18 cellular contexts compared by ENCODE assay signal in the genomic region with DNA sequence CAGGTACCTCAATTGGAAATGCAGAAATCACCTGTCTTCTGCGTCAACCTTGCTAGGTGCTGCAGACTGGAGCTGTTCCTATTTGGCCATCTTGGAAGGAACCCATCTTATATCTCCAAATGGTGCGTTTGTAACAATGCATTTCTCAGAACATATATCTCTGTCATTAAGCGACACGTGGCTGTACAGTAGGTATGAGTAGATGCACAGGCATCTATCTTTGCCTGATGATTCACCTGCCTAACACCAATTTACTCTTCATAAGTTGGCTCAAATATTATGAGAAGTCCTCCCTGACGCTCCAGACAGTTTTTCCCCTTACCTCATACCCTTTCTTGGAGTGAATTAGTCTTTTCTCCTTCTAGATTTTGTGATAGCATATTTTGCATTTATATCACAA. TPM values are rescaled to one million over a fixed set of nuclear protein-coding genes. Genes with fewer than 3 reads are reported as not detected.
DNase-seq lines count a peak whose midpoint lies in the region; ATAC-seq, FAIRE-seq and TF ChIP-seq lines count a peak whose summit lies in the region.
"Had no signal": no experiment of that assay in that cellular context is flagged by ENCODE, and none has a peak within 500 bp of the region (broad histone marks: within the 10 kb centered on the region; RNA-seq: fewer than 3 reads in every experiment).

No MANE protein-coding gene starts in this region.

- H3K4me3 Mint-ChIP-seq in astrocyte (ENCODE audit: unreplicated experiment) = no peak overlapping the region
- H3K4me3 Mint-ChIP-seq: IgD-negative memory B cell had no signal

- no peak for TF ChIP-seq CTCF in astrocyte (IDR thresholded peaks at IDR 0.05; ENCODE audit: insufficient read depth, low read depth, low read length)
- TF ChIP-seq CTCF in foreskin keratinocyte (conservative IDR thresholded peaks at IDR 0.05) = no peak

- DNase-seq in ELR (ENCODE audit: low read depth) (peak; percentile 41), M059J (ENCODE audit: low read depth) (peak; percentile 7), astrocyte (ENCODE audit: low read depth) (peak; percentile 13), foreskin keratinocyte (peak; percentile 64 to 80), AML-193 (lab: John Stamatoyannopoulos, UW) (no peak)
- DNase-seq in activated effector memory CD4-positive, alpha-beta T cell treated with Interleukin-2 at 50 U/mL for 16 hours = no peak
- DNase-seq: DMS79, Kasumi-1, NCI-H1105, NCI-H1694, NCI-H2081 treated with DMSO at 0.1 percent for 48 hours, SJCRH30 had no signal

- H3K9me3 Mint-ChIP-seq in astrocyte (ENCODE audit: unreplicated experiment) = peaks cover 17% of the 10 kb centered on the region

- ATAC-seq in foreskin keratinocyte (peak; percentile 91), HG03039 (IDR thresholded peaks at IDR 0.05; ENCODE audit: unreplicated experiment) (no peak), GM19395 (IDR thresholded peaks at IDR 0.05; ENCODE audit: unreplicated experiment) (no peak)

- no peak overlapping the region for H2AFZ ChIP-seq in astrocyte (ENCODE audit: low read depth, low read length)

- H3K27ac ChIP-seq in astrocyte (ENCODE audit: low read depth, low read length) (no peak overlapping the region), foreskin keratinocyte (no peak overlapping the region)
- H3K27ac ChIP-seq: C4-2B, SJCRH30 had no signal

- H3K27me3 Mint-ChIP-seq in astrocyte (ENCODE audit: low read depth, unreplicated experiment) = no peaks in the 10 kb centered on the region

- H3K27ac Mint-ChIP-seq in astrocyte (ENCODE audit: unreplicated experiment) = no peak overlapping the region
- H3K27ac Mint-ChIP-seq: IgD-negative memory B cell had no signal

- H3K9me3 ChIP-seq in astrocyte (ENCODE audit: insufficient read depth, low read depth, low read length) = no peaks in the 10 kb centered on the region
- H3K9me3 ChIP-seq: SJCRH30 had no signal

- no peak overlapping the region for H3K9ac ChIP-seq in astrocyte (ENCODE audit: low read length)

- no peak for FAIRE-seq in astrocyte (lab: Jason Lieb, UNC)
- FAIRE-seq: D721Med had no signal

- no peaks in the 10 kb centered on the region for H3K36me3 ChIP-seq in astrocyte (ENCODE audit: insufficient read depth, low read length)
- H3K36me3 ChIP-seq: SJCRH30 had no signal

- H3K79me2 ChIP-seq in astrocyte (ENCODE audit: insufficient read depth, low read length) = no peaks in the 10 kb centered on the region

- no peaks in the 10 kb centered on the region for H3K4me1 ChIP-seq in astrocyte (ENCODE audit: insufficient read depth, low read length)
- peaks cover 9% of the 10 kb centered on the region for H3K4me1 ChIP-seq in foreskin keratinocyte
- H3K4me1 ChIP-seq: SJCRH30 had no signal

- H3K36me3 Mint-ChIP-seq in astrocyte (ENCODE audit: low read depth, unreplicated experiment) = no peaks in the 10 kb centered on the region

- H4K20me1 ChIP-seq in astrocyte (ENCODE audit: insufficient read depth, low read length) = no peaks in the 10 kb centered on the region

- no peaks in the 10 kb centered on the region for H3K4me1 Mint-ChIP-seq in astrocyte (ENCODE audit: low read depth, unreplicated experiment)

- H3K4me2 ChIP-seq in astrocyte (ENCODE audit: low read length) = no peak overlapping the region

- no peak overlapping the region for H3K4me3 ChIP-seq in astrocyte (ENCODE audit: insufficient read depth, low read depth, low read length)
- H3K4me3 ChIP-seq: SJCRH30 had no signal

- H3K27me3 ChIP-seq in astrocyte (ENCODE audit: insufficient read depth, low read length) (no peaks in the 10 kb centered on the region), foreskin keratinocyte (no peaks in the 10 kb centered on the region)
- H3K27me3 ChIP-seq: SJCRH30 had no signal

RNA-seq across cellular contexts. Expression of a gene that starts 44.2 kb away (rescaled TPM):
- 4.4 TPM in 2 replicates for total RNA-seq in M059J (2014; rRNA removed; shearing (Covaris generic))
- total RNA-seq in astrocyte (0.70 and 1.1 TPM in 2 replicates), foreskin keratinocyte (0.17 and 0.21 TPM in 2 replicates)
- polyA plus RNA-seq in foreskin keratinocyte = 0.06 and 0.10 TPM in 2 replicates
- total RNA-seq: NCI-H460 had no signal
- polyA plus RNA-seq: IgD-negative memory B cell had no signal

RNA-seq across cellular contexts. Expression of a gene that starts 44.6 kb away (rescaled TPM):
- total RNA-seq in M059J (2014; rRNA removed; shearing (Covaris generic)) = 7.1 and 12.1 TPM in 2 replicates
- total RNA-seq in astrocyte = 1.7 and 1.9 TPM in 2 replicates
- 2.7 and 3.2 TPM in 2 replicates for total RNA-seq in foreskin keratinocyte
- 0.63 and 0.94 TPM in 2 replicates for polyA plus RNA-seq in foreskin keratinocyte

Comparison
In these comparisons a context has a peak if more than half of its experiments do, and no peak if none do; other contexts are left out.
1. DNase-seq: peak in ELR (single experiment), M059J (single experiment), astrocyte (single experiment) and foreskin keratinocyte (2 of 2); none in activated effector memory CD4-positive, alpha-beta T cell treated with Interleukin-2 at 50 U/mL for 16 hours (single experiment) and AML-193 (0 of 2).